ENCODE assay signal across 10 cellular contexts in the genomic region with DNA sequence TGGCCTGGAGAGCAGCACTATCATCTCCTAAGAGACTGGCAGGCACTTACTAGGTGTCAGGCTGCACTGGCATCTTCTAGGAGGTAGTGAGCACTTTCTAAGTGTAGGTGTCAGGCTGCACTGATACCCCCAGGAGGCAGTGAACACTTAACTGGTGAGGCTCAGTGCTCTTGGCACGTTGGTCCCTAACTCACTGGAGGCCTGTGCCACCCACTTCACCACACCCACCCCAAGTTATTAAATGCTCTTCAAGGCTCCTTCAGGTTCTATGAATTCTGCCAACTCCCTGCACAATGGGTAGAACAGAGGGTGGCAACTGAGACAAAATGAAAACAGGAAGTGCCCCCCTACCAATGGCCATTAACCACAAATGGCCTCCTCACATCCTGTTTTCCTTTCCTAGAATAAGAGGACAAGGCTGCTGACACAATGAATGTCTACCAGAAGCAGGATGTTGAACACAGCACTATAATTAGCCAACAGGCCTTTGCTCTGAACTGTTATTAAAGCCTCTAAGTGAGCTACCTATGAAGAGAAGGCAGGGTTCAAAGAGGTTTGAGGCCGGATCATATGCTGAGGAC. TPM values are rescaled to one million over a fixed set of nuclear protein-coding genes. Genes with fewer than 3 reads are reported as not detected.
DNase-seq lines count a peak whose midpoint lies in the region; ATAC-seq lines count a peak whose summit lies in the region.
"Had no signal": no experiment of that assay in that cellular context is flagged by ENCODE, and none has a peak within 500 bp of the region (broad histone marks: within the 10 kb centered on the region; RNA-seq: fewer than 3 reads in every experiment).

No MANE protein-coding gene starts in this region.

- H3K27me3 ChIP-seq in BLaER1 treated with 17β-estradiol and CSF1 and Interleukin-3, amounts not matched to agents 10 nM and 100 nM: no peaks in the 10 kb centered on the region
- no peaks in the 10 kb centered on the region for H3K27me3 ChIP-seq in Karpas-422 (ENCODE audit: low read length)

- H3K9me3 Mint-ChIP-seq in T-helper 1 cell treated with Interleukin-12 subunit alpha and Interleukin-12 subunit beta and Interleukin-4 antibody, amounts not matched to agents 30 μg/mL and 1 μg/mL, for 36 hours: no peaks in the 10 kb centered on the region
- H3K9me3 Mint-ChIP-seq in immature natural killer cell: peaks cover 0 to 5% (median 0%) of the 10 kb centered on the region in 6 donors

- H2AFZ ChIP-seq in Karpas-422 (ENCODE audit: low read length): no peak overlapping the region

- peak overlapping the region; percentile 13 for H3K27ac Mint-ChIP-seq in T-helper 1 cell treated with Interleukin-12 subunit alpha and Interleukin-12 subunit beta and Interleukin-4 antibody, amounts not matched to agents 30 μg/mL and 1 μg/mL, for 36 hours
- H3K27ac Mint-ChIP-seq in immature natural killer cell: peak overlapping the region in 5 of 6 donors; percentile 5 to 71 (median 9)

- peaks cover 53% of the 10 kb centered on the region for H3K36me3 Mint-ChIP-seq in T-helper 1 cell treated with Interleukin-12 subunit alpha and Interleukin-12 subunit beta and Interleukin-4 antibody, amounts not matched to agents 30 μg/mL and 1 μg/mL, for 36 hours (ENCODE audit: low read depth)
- H3K36me3 Mint-ChIP-seq in immature natural killer cell: peaks cover 44 to 65% (median 45%) of the 10 kb centered on the region in 3 donors

- H3K4me1 Mint-ChIP-seq in T-helper 1 cell treated with Interleukin-12 subunit alpha and Interleukin-12 subunit beta and Interleukin-4 antibody, amounts not matched to agents 30 μg/mL and 1 μg/mL, for 36 hours (ENCODE audit: low read depth): peaks cover 46% of the 10 kb centered on the region
- peaks cover 36 to 44% of the 10 kb centered on the region in 2 donors for H3K4me1 Mint-ChIP-seq in immature natural killer cell

- peak overlapping the region in 10 of 11 experiments; percentile 35 to 87 (median 71); a peak in 19 of 22 replicates for H3K27ac ChIP-seq in BLaER1 treated with 17β-estradiol and CSF1 and Interleukin-3, amounts not matched to agents 10 nM and 100 nM
- H3K27ac ChIP-seq in Karpas-422 (ENCODE audit: low read length): no peak overlapping the region

- H3K9ac ChIP-seq in BLaER1 treated with 17β-estradiol and CSF1 and Interleukin-3, amounts not matched to agents 10 nM and 100 nM: peak overlapping the region in 9 of 11 experiments; percentile 36 to 74 (median 59); a peak in 15 of 22 replicates
- H3K9ac ChIP-seq in Karpas-422 (ENCODE audit: low read length): no peak overlapping the region

- peaks cover 47 to 93% (median 66%) of the 10 kb centered on the region in 11 experiments for H3K36me3 ChIP-seq in BLaER1 treated with 17β-estradiol and CSF1 and Interleukin-3, amounts not matched to agents 10 nM and 100 nM
- peaks cover 16% of the 10 kb centered on the region; the same call in 1 of the 2 replicates for H3K36me3 ChIP-seq in Karpas-422 (ENCODE audit: insufficient read depth, low read length)

- peak overlapping the region in 7 of 10 experiments; percentile 1 to 59 (median 27); a peak in 9 of 20 replicates for H3K4me3 ChIP-seq in BLaER1 treated with 17β-estradiol and CSF1 and Interleukin-3, amounts not matched to agents 10 nM and 100 nM
- no peak overlapping the region for H3K4me3 ChIP-seq in Karpas-422 (ENCODE audit: low read length)

- H3K9me2 ChIP-seq in Karpas-422 (replicated peaks; ENCODE audit: insufficient read depth, low read length): no peaks in the 10 kb centered on the region

- H3K9me3 ChIP-seq in BLaER1 treated with 17β-estradiol and CSF1 and Interleukin-3, amounts not matched to agents 10 nM and 100 nM (replicated peaks in 1 of 11): no peaks in the 10 kb centered on the region
- no peaks in the 10 kb centered on the region for H3K9me3 ChIP-seq in Karpas-422 (ENCODE audit: low read length)

- peaks cover 53 to 100% (median 90%) of the 10 kb centered on the region in 11 experiments for H4K20me1 ChIP-seq in BLaER1 treated with 17β-estradiol and CSF1 and Interleukin-3, amounts not matched to agents 10 nM and 100 nM
- H4K20me1 ChIP-seq in Karpas-422 (ENCODE audit: insufficient read depth, low read depth, low read length): no peaks in the 10 kb centered on the region

- peaks cover 32% of the 10 kb centered on the region for H3K27me3 Mint-ChIP-seq in T-helper 1 cell treated with Interleukin-12 subunit alpha and Interleukin-12 subunit beta and Interleukin-4 antibody, amounts not matched to agents 30 μg/mL and 1 μg/mL, for 36 hours (ENCODE audit: low read depth)
- peaks cover 0 to 6% (median 4%) of the 10 kb centered on the region in 3 donors for H3K27me3 Mint-ChIP-seq in immature natural killer cell (ENCODE audit: low read depth in 3 of 3)

- no peaks in the 10 kb centered on the region for H3K79me2 ChIP-seq in Karpas-422 (ENCODE audit: low read length)

- H3K4me1 ChIP-seq in BLaER1 treated with 17β-estradiol and CSF1 and Interleukin-3, amounts not matched to agents 10 nM and 100 nM: peaks cover 36 to 72% (median 54%) of the 10 kb centered on the region in 10 experiments
- no peaks in the 10 kb centered on the region for H3K4me1 ChIP-seq in Karpas-422 (ENCODE audit: low read length)

- peak; percentile 51 for DNase-seq in Karpas-422
- no peak for DNase-seq in immature natural killer cell
- DNase-seq in HCEC 1CT: no peak
- DNase-seq: EL had no signal

- ATAC-seq in HG02588 (IDR thresholded peaks at IDR 0.05; ENCODE audit: unreplicated experiment) (no peak), GM18909 (IDR thresholded peaks at IDR 0.05; ENCODE audit: poor library complexity, unreplicated experiment) (no peak), HG03469 (IDR thresholded peaks at IDR 0.05; ENCODE audit: unreplicated experiment) (no peak)

- H3K4me3 Mint-ChIP-seq in T-helper 1 cell treated with Interleukin-12 subunit alpha and Interleukin-12 subunit beta and Interleukin-4 antibody, amounts not matched to agents 30 μg/mL and 1 μg/mL, for 36 hours: peak overlapping the region; percentile 23
- peak overlapping the region; percentile 12 to 54 (median 34) for H3K4me3 Mint-ChIP-seq in immature natural killer cell

- H3K4me2 ChIP-seq in BLaER1 treated with 17β-estradiol and CSF1 and Interleukin-3, amounts not matched to agents 10 nM and 100 nM: peak overlapping the region; percentile 61 to 95 (median 88)
- no peak overlapping the region for H3K4me2 ChIP-seq in Karpas-422 (ENCODE audit: low read depth, low read length, poor library complexity, severe bottlenecking)

RNA-seq across cellular contexts. Expression of a gene that starts 29.4 kb away (rescaled TPM):
- total RNA-seq in Karpas-422 (2014; rRNA removed; shearing (Covaris generic); ENCODE audit: low replicate concordance): 20.4 and 32.8 TPM in 2 replicates
- polyA plus RNA-seq in immature natural killer cell: 10 to 100 TPM; 12.9 to 30.7 (median 14.0) TPM

RNA-seq across cellular contexts. Expression of a gene that starts 31.4 kb away (rescaled TPM):
- total RNA-seq in Karpas-422 (2014; rRNA removed; shearing (Covaris generic); ENCODE audit: low replicate concordance): not detected in 2 replicates
- polyA plus RNA-seq in immature natural killer cell: 1 to 10 TPM in 2 of 3 donors, not detected in 1; 1.0 to 1.8 TPM

RNA-seq across cellular contexts. Expression of a gene that starts 51.7 kb away (rescaled TPM):
- total RNA-seq in Karpas-422 (2014; rRNA removed; shearing (Covaris generic); ENCODE audit: low replicate concordance): not detected in 2 replicates
- under 1 TPM in 1 of 3 donors, not detected in 2; 0.09 TPM for polyA plus RNA-seq in immature natural killer cell
- total RNA-seq: SK-MEL-5 had no signal

RNA-seq across cellular contexts. Expression of a gene that starts 57.7 kb away (rescaled TPM):
- 6.3 and 12.1 TPM in 2 replicates for total RNA-seq in Karpas-422 (2014; rRNA removed; shearing (Covaris generic); ENCODE audit: low replicate concordance)
- polyA plus RNA-seq in immature natural killer cell: 1 to 10 TPM; 4.3 to 8.3 (median 7.0) TPM
- total RNA-seq: SK-MEL-5 had no signal
